Comparison of ENCODE assay signal across 9 cellular contexts in the genomic region with DNA sequence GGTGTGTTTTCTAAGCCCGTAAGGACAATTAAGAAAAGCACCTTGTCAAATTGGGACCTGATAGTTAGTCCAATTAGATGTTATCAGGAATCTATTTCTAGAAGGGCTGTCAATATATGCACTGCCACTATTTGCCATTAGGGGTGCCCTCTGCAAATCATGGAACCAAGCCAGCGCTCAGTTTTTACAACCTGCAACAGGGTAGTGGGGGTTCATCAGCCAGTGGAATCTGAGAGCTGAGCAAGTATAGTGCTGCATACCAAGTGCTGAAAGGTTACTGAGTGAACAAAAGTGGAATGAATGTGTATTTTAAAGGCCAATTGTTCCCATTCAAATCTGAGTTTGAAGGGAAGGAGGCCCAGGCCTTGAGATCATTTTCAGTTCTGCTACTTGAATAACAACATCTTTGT. TPM values are rescaled to one million over a fixed set of nuclear protein-coding genes. Genes with fewer than 3 reads are reported as not detected.
DNase-seq lines count a peak whose midpoint lies in the region; ATAC-seq, FAIRE-seq and TF ChIP-seq lines count a peak whose summit lies in the region.
"Had no signal": no experiment of that assay in that cellular context is flagged by ENCODE, and none has a peak within 500 bp of the region (broad histone marks: within the 10 kb centered on the region; RNA-seq: fewer than 3 reads in every experiment).

No MANE protein-coding gene starts in this region.

- peak; percentile 34 for DNase-seq in COLO829 (ENCODE audit: low spot score)
- peak; percentile 34 for DNase-seq in H54 (ENCODE audit: insufficient read length, low spot score)
- peak; percentile 63 for DNase-seq in NCI-H2227 (lab: John Stamatoyannopoulos, UW; ENCODE audit: unreplicated experiment)
- peak; percentile 10 for DNase-seq in activated T-cell treated with anti-CD3 and anti-CD28 coated beads for 4 hours
- DNase-seq in fibroblast of lung (ENCODE audit: low read depth in 2 of 2), result peak; percentile 57 to 65
- no peak for DNase-seq in progenitor cell of endocrine pancreas (ENCODE audit: low spot score, unreplicated experiment)
- no peak for DNase-seq in DMS79 (lab: John Stamatoyannopoulos, UW)

- no peaks in the 10 kb centered on the region for H3K9me3 ChIP-seq in fibroblast of lung (ENCODE audit: control insufficient read depth, insufficient read depth, low read depth, low read length)

- no peak for ATAC-seq in GM18505 (IDR thresholded peaks at IDR 0.05; ENCODE audit: unreplicated experiment)

- H3K27ac Mint-ChIP-seq in progenitor cell of endocrine pancreas, result no peak overlapping the region
- H3K27ac Mint-ChIP-seq: stimulated activated naive CD8-positive, alpha-beta T cell treated with anti-CD3 and anti-CD28 coated beads, Interleukin-15, Interleukin-2, amounts not matched to agents 100 ng/mL and 50 ng/mL, for 24 hours had no signal

- H3K27ac ChIP-seq in fibroblast of lung (ENCODE audit: insufficient read depth, low read length), result no peak overlapping the region

- H3K4me3 Mint-ChIP-seq in progenitor cell of endocrine pancreas (ENCODE audit: low read depth), result no peak overlapping the region
- H3K4me3 Mint-ChIP-seq: stimulated activated naive CD8-positive, alpha-beta T cell treated with anti-CD3 and anti-CD28 coated beads, Interleukin-15, Interleukin-2, amounts not matched to agents 100 ng/mL and 50 ng/mL, for 24 hours had no signal

- H3K9me3 Mint-ChIP-seq in progenitor cell of endocrine pancreas (ENCODE audit: low read depth), result no peaks in the 10 kb centered on the region
- H3K9me3 Mint-ChIP-seq: stimulated activated naive CD8-positive, alpha-beta T cell treated with anti-CD3 and anti-CD28 coated beads, Interleukin-15, Interleukin-2, amounts not matched to agents 100 ng/mL and 50 ng/mL, for 24 hours had no signal

- H3K36me3 Mint-ChIP-seq in progenitor cell of endocrine pancreas (ENCODE audit: insufficient read depth), result peaks cover 2% of the 10 kb centered on the region

- TF ChIP-seq POLR2A in H54 (IDR thresholded peaks at IDR 0.05; ENCODE audit: low read depth, low read length) (no peak), GM18505 (IDR thresholded peaks at IDR 0.05; ENCODE audit: borderline replicate concordance, extremely low read depth, insufficient read depth, insufficient read length) (no peak)

- no peaks in the 10 kb centered on the region for H4K20me1 ChIP-seq in fibroblast of lung (ENCODE audit: control insufficient read depth, extremely low read depth, insufficient read depth, low read length)

- H3K9ac ChIP-seq in fibroblast of lung (ENCODE audit: insufficient read depth, low read length), result no peak overlapping the region

- no peaks in the 10 kb centered on the region for H3K27me3 Mint-ChIP-seq in progenitor cell of endocrine pancreas
- H3K27me3 Mint-ChIP-seq: stimulated activated naive CD8-positive, alpha-beta T cell treated with anti-CD3 and anti-CD28 coated beads, Interleukin-15, Interleukin-2, amounts not matched to agents 100 ng/mL and 50 ng/mL, for 24 hours had no signal

- H3K4me2 ChIP-seq in fibroblast of lung (ENCODE audit: extremely low read depth, insufficient read depth, low read length), result peak overlapping the region; percentile 40

- H3K4me1 Mint-ChIP-seq in progenitor cell of endocrine pancreas (ENCODE audit: low read depth), result peaks cover 3% of the 10 kb centered on the region

- H3K79me2 ChIP-seq in fibroblast of lung (ENCODE audit: control insufficient read depth, insufficient read depth, low read length), result peaks cover 67% of the 10 kb centered on the region

- H2AFZ ChIP-seq in fibroblast of lung (ENCODE audit: low read length), result peak overlapping the region; percentile 60

- no peaks in the 10 kb centered on the region for H3K36me3 ChIP-seq in fibroblast of lung (ENCODE audit: control insufficient read depth, insufficient read depth, low read length)

- peak; percentile 72 to 78 for TF ChIP-seq CTCF in fibroblast of lung (conservative IDR thresholded peaks at IDR 0.05 in 1 of 2, IDR thresholded peaks at IDR 0.05 in 1 of 2; ENCODE audit: low read depth in 1 of 2, low read length in 2 of 2)
- TF ChIP-seq CTCF in progenitor cell of endocrine pancreas (IDR thresholded peaks at IDR 0.05; ENCODE audit: unreplicated experiment), result peak; percentile 64

- FAIRE-seq in H54 (lab: Jason Lieb, UNC), result peak; percentile 82

- H3K27me3 ChIP-seq in fibroblast of lung (ENCODE audit: control insufficient read depth, insufficient read depth, low read length), result no peaks in the 10 kb centered on the region

- H3K4me3 ChIP-seq in fibroblast of lung (replicated peaks in 1 of 4; ENCODE audit: control extremely low read depth in 1 of 4, insufficient read depth in 1 of 4, low read depth in 3 of 4, low read length in 4 of 4), result no peak overlapping the region

- peaks cover 6% of the 10 kb centered on the region for H3K4me1 ChIP-seq in fibroblast of lung (ENCODE audit: control insufficient read depth, extremely low read depth, insufficient read depth, low read length)

RNA-seq across cellular contexts. Expression of a gene that starts 10.4 kb away (rescaled TPM):
- total RNA-seq in fibroblast of lung (1.0 and 6.1 TPM in 2 replicates), progenitor cell of endocrine pancreas (21.2 and 24.9 TPM in 2 replicates)
- polyA plus RNA-seq in fibroblast of lung, result 18.9 and 63.1 TPM in 2 replicates
- polyA plus RNA-seq in fibroblast of lung (2012), result 14.1 and 44.8 TPM in 2 replicates
- 6.7 and 17.7 TPM in 2 replicates for polyA minus RNA-seq in fibroblast of lung (ENCODE audit: low replicate concordance)

RNA-seq across cellular contexts. Expression of a gene that starts 11.0 kb away (rescaled TPM):
- 32.9 and 53.7 TPM in 2 replicates for total RNA-seq in fibroblast of lung
- polyA plus RNA-seq in fibroblast of lung, result 52.9 and 63.0 TPM in 2 replicates
- polyA plus RNA-seq in fibroblast of lung (2012), result 88.0 and 89.5 TPM in 2 replicates
- 6.4 and 6.8 TPM in 2 replicates for polyA minus RNA-seq in fibroblast of lung (ENCODE audit: low replicate concordance)
- total RNA-seq in progenitor cell of endocrine pancreas, result 54.4 and 61.6 TPM in 2 replicates

RNA-seq across cellular contexts. Expression of a gene that starts 43.9 kb away (rescaled TPM):
- 25.3 and 25.7 TPM in 2 replicates for total RNA-seq in fibroblast of lung
- 13.3 and 14.5 TPM in 2 replicates for polyA plus RNA-seq in fibroblast of lung
- 9.4 and 10.7 TPM in 2 replicates for polyA plus RNA-seq in fibroblast of lung (2012)
- 6.6 and 22.9 TPM in 2 replicates for polyA minus RNA-seq in fibroblast of lung (ENCODE audit: low replicate concordance)
- total RNA-seq in progenitor cell of endocrine pancreas, result 16.8 and 17.6 TPM in 2 replicates

RNA-seq across cellular contexts. Expression of a gene that starts 54.4 kb away (rescaled TPM):
- total RNA-seq in fibroblast of lung, result 1.3 and 1.5 TPM in 2 replicates
- polyA plus RNA-seq in fibroblast of lung, result 0.44 and 0.67 TPM in 2 replicates
- polyA plus RNA-seq in fibroblast of lung (2012), result 0.33 and 0.35 TPM in 2 replicates
- polyA minus RNA-seq in fibroblast of lung (ENCODE audit: low replicate concordance), result not detected in 2 replicates
- 19.5 TPM in 2 replicates for total RNA-seq in progenitor cell of endocrine pancreas

RNA-seq across cellular contexts. Expression of a gene that starts 59.3 kb away (rescaled TPM):
- total RNA-seq in fibroblast of lung, result 43.7 and 55.3 TPM in 2 replicates
- polyA plus RNA-seq in fibroblast of lung, result 28.2 and 29.3 TPM in 2 replicates
- 19.9 and 22.3 TPM in 2 replicates for polyA plus RNA-seq in fibroblast of lung (2012)
- polyA minus RNA-seq in fibroblast of lung (ENCODE audit: low replicate concordance), result 44.4 and 55.8 TPM in 2 replicates
- 25.9 and 28.8 TPM in 2 replicates for total RNA-seq in progenitor cell of endocrine pancreas

Comparison
In these comparisons a context has a peak if more than half of its experiments do, and no peak if none do; other contexts are left out.
1. DNase-seq: peak in COLO829 (single experiment), H54 (single experiment), NCI-H2227 (single experiment), activated T-cell treated with anti-CD3 and anti-CD28 coated beads for 4 hours (single experiment) and fibroblast of lung (2 of 2); none in progenitor cell of endocrine pancreas (single experiment) and DMS79 (single experiment).